Comparison of ENCODE assay signal across 16 cellular contexts in the genomic region with DNA sequence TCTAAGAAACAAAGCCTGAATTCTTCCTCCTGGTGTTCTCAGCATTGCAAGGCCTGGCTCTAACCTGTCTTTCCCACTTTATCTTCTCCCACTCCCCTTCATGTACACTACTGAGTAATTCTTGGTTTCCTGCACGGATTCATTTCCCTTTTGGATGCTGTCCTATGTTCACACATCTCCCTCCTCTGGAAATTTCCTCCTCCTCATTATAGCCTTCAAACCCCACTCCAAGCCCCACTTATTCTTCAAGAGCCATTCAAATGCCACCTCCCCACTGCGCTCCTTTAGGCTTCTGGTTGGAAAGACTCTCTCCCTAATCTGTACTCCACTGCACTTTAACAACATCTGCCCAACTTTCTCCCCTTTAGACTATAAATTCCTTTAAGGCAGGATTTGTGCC. TPM values are rescaled to one million over a fixed set of nuclear protein-coding genes. Genes with fewer than 3 reads are reported as not detected.
"Had no signal": no experiment of that assay in that cellular context is flagged by ENCODE, and none has a peak within 500 bp of the region (broad histone marks: within the 10 kb centered on the region; RNA-seq: fewer than 3 reads in every experiment).

No MANE protein-coding gene starts in this region.

- DNase-seq: activated CD4-positive, alpha-beta T cell treated with anti-CD3 and anti-CD28 coated beads, Interleukin-2, amount 10 ng/mL, durations not matched to agents 7 days and 5 days; activated CD8-positive, alpha-beta memory T cell treated with anti-CD3 and anti-CD28 coated beads, Interleukin-2, amount 50 U/mL, for 48 hours; activated naive CD8-positive, alpha-beta T cell treated with anti-CD3 and anti-CD28 coated beads for 36 hours; activated T-cell treated with anti-CD3 and anti-CD28 coated beads, Interleukin-2, amount 50 U/mL, for 72 hours; amygdala; body of pancreas; cortex of kidney; effector memory CD4-positive, alpha-beta T cell; foreskin keratinocyte; glutamatergic neuron; midbrain; stimulated activated CD4-positive, alpha-beta T cell treated with anti-CD3 and anti-CD28 coated beads, Interleukin-1b, Interleukin-23, amount 100 ng/mL, for 48 hours; stimulated activated naive CD8-positive, alpha-beta T cell treated with anti-CD3 and anti-CD28 coated beads, Interleukin-15, amount 100 ng/mL, for 72 hours; testis had no signal

- H3K36me3 Mint-ChIP-seq: activated naive CD8-positive, alpha-beta T cell treated with anti-CD3 and anti-CD28 coated beads for 36 hours had no signal

- H3K4me3 ChIP-seq: body of pancreas, testis had no signal

- H3K27me3 ChIP-seq: body of pancreas, testis had no signal

- H3K9me3 ChIP-seq: body of pancreas, testis had no signal

- H3K27ac Mint-ChIP-seq: activated CD4-positive, alpha-beta T cell treated with anti-CD3 and anti-CD28 coated beads, Interleukin-2, amount 10 ng/mL, durations not matched to agents 7 days and 5 days; activated naive CD8-positive, alpha-beta T cell treated with anti-CD3 and anti-CD28 coated beads for 36 hours; activated T-cell treated with anti-CD3 and anti-CD28 coated beads, Interleukin-2, amount 50 U/mL, for 72 hours; stimulated activated naive CD8-positive, alpha-beta T cell treated with anti-CD3 and anti-CD28 coated beads, Interleukin-15, amount 100 ng/mL, for 72 hours had no signal

- H3K4me3 Mint-ChIP-seq: activated CD4-positive, alpha-beta T cell treated with anti-CD3 and anti-CD28 coated beads, Interleukin-2, amount 10 ng/mL, durations not matched to agents 7 days and 5 days; activated naive CD8-positive, alpha-beta T cell treated with anti-CD3 and anti-CD28 coated beads for 36 hours; activated T-cell treated with anti-CD3 and anti-CD28 coated beads, Interleukin-2, amount 50 U/mL, for 72 hours; central memory CD8-positive, alpha-beta T cell; stimulated activated naive CD8-positive, alpha-beta T cell treated with anti-CD3 and anti-CD28 coated beads, Interleukin-15, amount 100 ng/mL, for 72 hours had no signal

- H3K4me1 ChIP-seq: body of pancreas, foreskin keratinocyte, testis had no signal

- H3K27me3 Mint-ChIP-seq: activated naive CD8-positive, alpha-beta T cell treated with anti-CD3 and anti-CD28 coated beads for 36 hours; central memory CD8-positive, alpha-beta T cell; stimulated activated naive CD8-positive, alpha-beta T cell treated with anti-CD3 and anti-CD28 coated beads, Interleukin-15, amount 100 ng/mL, for 72 hours had no signal

- H3K9me3 Mint-ChIP-seq: activated T-cell treated with anti-CD3 and anti-CD28 coated beads, Interleukin-2, amount 50 U/mL, for 72 hours; central memory CD8-positive, alpha-beta T cell; stimulated activated naive CD8-positive, alpha-beta T cell treated with anti-CD3 and anti-CD28 coated beads, Interleukin-15, amount 100 ng/mL, for 72 hours had no signal

- H3K4me1 Mint-ChIP-seq: activated CD4-positive, alpha-beta T cell treated with anti-CD3 and anti-CD28 coated beads, Interleukin-2, amount 10 ng/mL, durations not matched to agents 7 days and 5 days; central memory CD8-positive, alpha-beta T cell had no signal

- ATAC-seq: activated T-cell treated with anti-CD3 and anti-CD28 coated beads, Interleukin-2, amount 50 U/mL, for 72 hours; body of pancreas; foreskin keratinocyte; stimulated activated naive CD8-positive, alpha-beta T cell treated with anti-CD3 and anti-CD28 coated beads, Interleukin-15, amount 100 ng/mL, for 72 hours had no signal

- H3K27ac ChIP-seq: body of pancreas, foreskin keratinocyte, testis had no signal

RNA-seq across cellular contexts. Expression of a gene that starts 28.2 kb away (rescaled TPM):
- polyA plus RNA-seq: neural cell had no signal
